ENCODE assay signal across 24 cellular contexts in genomic region chr18:39939209-39939608, GRCh38.
"Had no signal": no experiment of that assay in that cellular context is flagged by ENCODE, and none has a peak within 500 bp of the region (broad histone marks: within the 10 kb centered on the region; RNA-seq: fewer than 3 reads in every experiment).

No MANE protein-coding gene starts in this region.

- H3K27ac Mint-ChIP-seq: naive thymus-derived CD4-positive, alpha-beta T cell; neural progenitor cell; stimulated activated naive CD8-positive, alpha-beta T cell treated with anti-CD3 and anti-CD28 coated beads, Interleukin-15, amount 100 ng/mL, for 72 hours had no signal

- ATAC-seq: left lung; naive thymus-derived CD4-positive, alpha-beta T cell; sciatic nerve; stimulated activated naive CD8-positive, alpha-beta T cell treated with anti-CD3 and anti-CD28 coated beads, Interleukin-15, amount 100 ng/mL, for 72 hours had no signal

- H3K9me3 Mint-ChIP-seq: nephron, neural progenitor cell had no signal

- H3K27me3 Mint-ChIP-seq: naive thymus-derived CD4-positive, alpha-beta T cell; stimulated activated naive CD8-positive, alpha-beta T cell treated with anti-CD3 and anti-CD28 coated beads, Interleukin-15, amount 100 ng/mL, for 72 hours had no signal

- H3K9me3 ChIP-seq: left lung, prostate gland, right atrium auricular region, suprapubic skin, vagina had no signal

- H3K36me3 Mint-ChIP-seq: naive thymus-derived CD4-positive, alpha-beta T cell; neural progenitor cell had no signal

- H3K27ac ChIP-seq: dorsolateral prefrontal cortex, left lung, neural progenitor cell, prostate gland, right atrium auricular region, suprapubic skin, vagina had no signal

- H3K27me3 ChIP-seq: dorsolateral prefrontal cortex, left lung, neural progenitor cell, right atrium auricular region, suprapubic skin, vagina had no signal

- H3K4me1 Mint-ChIP-seq: naive thymus-derived CD4-positive, alpha-beta T cell; neural progenitor cell; stimulated activated naive CD8-positive, alpha-beta T cell treated with anti-CD3 and anti-CD28 coated beads, Interleukin-15, amount 100 ng/mL, for 72 hours had no signal

- H3K4me3 ChIP-seq: dorsolateral prefrontal cortex, left lung, neural progenitor cell, prostate gland, right atrium auricular region, smooth muscle cell, suprapubic skin, vagina had no signal

- H3K4me1 ChIP-seq: left lung, neural progenitor cell, prostate gland, right atrium auricular region, suprapubic skin, vagina had no signal

- H3K4me3 Mint-ChIP-seq: naive thymus-derived CD4-positive, alpha-beta T cell; nephron; neural progenitor cell; stimulated activated naive CD8-positive, alpha-beta T cell treated with anti-CD3 and anti-CD28 coated beads, Interleukin-15, amount 100 ng/mL, for 72 hours had no signal

- DNase-seq: cortex of kidney; effector CD4-positive, alpha-beta T cell; head of caudate nucleus; left lung; mesenchymal stem cell; midbrain; naive thymus-derived CD4-positive, alpha-beta T cell; nucleus accumbens; stimulated activated CD4-positive, alpha-beta T cell treated with anti-CD3 and anti-CD28 coated beads, Interleukin-12 subunit alpha, Interleukin-12 subunit beta, amount 100 ng/mL, for 4 hours; stimulated activated CD4-positive, alpha-beta T cell treated with anti-CD3 and anti-CD28 coated beads, Interleukin-1b, Interleukin-23, amount 100 ng/mL, for 48 hours; stimulated activated CD4-positive, alpha-beta T cell treated with anti-CD3 and anti-CD28 coated beads, Interleukin-4, amount 100 ng/mL, for 1 hour; stimulated activated CD8-positive, alpha-beta memory T cell treated with anti-CD3 and anti-CD28 coated beads, Interleukin-4, amount 100 ng/mL, for 48 hours; stimulated activated naive CD4-positive, alpha-beta T cell; stimulated activated naive CD8-positive, alpha-beta T cell treated with anti-CD3 and anti-CD28 coated beads, Interleukin-15, amount 100 ng/mL, for 72 hours; trophoblast cell had no signal

- H3K36me3 ChIP-seq: left lung, neural progenitor cell, prostate gland, right atrium auricular region, suprapubic skin, vagina had no signal

- H2AFZ ChIP-seq: neural progenitor cell had no signal
